In the genomic region with DNA sequence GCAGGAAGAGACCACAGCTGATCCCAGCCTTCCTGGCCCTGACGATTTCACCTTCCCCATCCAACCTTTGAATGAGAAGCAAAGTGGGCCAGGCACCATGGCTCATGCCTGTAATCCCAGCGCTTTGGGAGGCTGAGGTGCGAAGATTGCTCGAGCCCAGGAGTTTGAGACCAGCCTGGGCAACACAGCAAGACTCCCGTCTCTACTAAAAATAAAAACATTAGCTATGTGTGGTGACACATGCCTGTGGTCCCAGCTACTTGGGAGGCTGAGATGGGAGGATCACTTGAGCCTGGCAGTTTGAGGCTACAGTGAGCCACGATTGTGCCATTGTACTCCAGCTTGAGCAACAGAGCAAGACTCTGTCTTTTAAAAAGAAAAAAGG, we compare ENCODE assay signal across 30 cellular contexts.
"Had no signal": no experiment of that assay in that cellular context is flagged by ENCODE, and none has a peak within 500 bp of the region (broad histone marks: within the 10 kb centered on the region; RNA-seq: fewer than 3 reads in every experiment).

No MANE protein-coding gene starts in this region.

- H3K27ac Mint-ChIP-seq: activated naive CD4-positive, alpha-beta T cell treated with anti-CD3 and anti-CD28 coated beads for 36 hours; activated naive CD8-positive, alpha-beta T cell treated with anti-CD3 and anti-CD28 coated beads for 36 hours; activated T-helper 1 cell treated with anti-CD3 and anti-CD28 coated beads, Interleukin-12 subunit alpha, Interleukin-12 subunit beta, Interleukin-2, Interleukin-4 antibody, amounts not matched to agents 30 ng/mL and 10 ng/mL and 1 ng/mL, durations not matched to agents 14 hours and 24 hours and 36 hours; mesothelial cell of epicardium; naive B cell; nephron progenitor cell; T-helper 2 cell treated with Interferon-gamma antibody and Interleukin-4, amounts not matched to agents 5 μg/mL and 100 μg/mL, for 36 hours had no signal

- H3K4me3 Mint-ChIP-seq: activated naive CD4-positive, alpha-beta T cell treated with anti-CD3 and anti-CD28 coated beads for 36 hours; activated naive CD8-positive, alpha-beta T cell treated with anti-CD3 and anti-CD28 coated beads for 36 hours; activated T-helper 1 cell treated with anti-CD3 and anti-CD28 coated beads, Interleukin-12 subunit alpha, Interleukin-12 subunit beta, Interleukin-2, Interleukin-4 antibody, amounts not matched to agents 30 ng/mL and 10 ng/mL and 1 ng/mL, durations not matched to agents 14 hours and 24 hours and 36 hours; mesothelial cell of epicardium; naive B cell; nephron progenitor cell; T-helper 2 cell treated with Interferon-gamma antibody and Interleukin-4, amounts not matched to agents 5 μg/mL and 100 μg/mL, for 36 hours had no signal

- H3K9me3 Mint-ChIP-seq: activated naive CD4-positive, alpha-beta T cell treated with anti-CD3 and anti-CD28 coated beads for 36 hours; activated naive CD8-positive, alpha-beta T cell treated with anti-CD3 and anti-CD28 coated beads for 36 hours; activated T-helper 1 cell treated with anti-CD3 and anti-CD28 coated beads, Interleukin-12 subunit alpha, Interleukin-12 subunit beta, Interleukin-2, Interleukin-4 antibody, amounts not matched to agents 30 ng/mL and 10 ng/mL and 1 ng/mL, durations not matched to agents 14 hours and 24 hours and 36 hours; mesothelial cell of epicardium; naive B cell; nephron progenitor cell; T-helper 2 cell treated with Interferon-gamma antibody and Interleukin-4, amounts not matched to agents 5 μg/mL and 100 μg/mL, for 36 hours had no signal

- ATAC-seq: body of pancreas, left lung, pancreas had no signal

- H3K36me3 Mint-ChIP-seq: activated naive CD8-positive, alpha-beta T cell treated with anti-CD3 and anti-CD28 coated beads for 36 hours; mesothelial cell of epicardium; naive B cell had no signal

- H3K4me3 ChIP-seq: adrenal gland, body of pancreas, esophagus squamous epithelium, left lung, pancreas, prostate gland, tibial nerve had no signal

- H3K27ac ChIP-seq: pancreas, prostate gland had no signal

- H3K9me3 ChIP-seq: adrenal gland, body of pancreas, esophagus squamous epithelium, left lung, pancreas, prostate gland, tibial nerve had no signal

- FAIRE-seq: colon, islet of Langerhans, pancreas had no signal

- DNase-seq: activated CD4-positive, alpha-beta T cell treated with anti-CD3 and anti-CD28 coated beads for 4 hours; activated CD4-positive, alpha-beta T cell treated with anti-CD3 and anti-CD28 coated beads, Interleukin-2, amount 50 U/mL, for 4 hours; activated CD8-positive, alpha-beta memory T cell treated with anti-CD3 and anti-CD28 coated beads for 24 hours; activated effector memory CD4-positive, alpha-beta T cell treated with anti-CD3 and anti-CD28 coated beads, Interleukin-2, amount 50 U/mL, for 16 hours; activated naive CD4-positive, alpha-beta T cell treated with anti-CD3 and anti-CD28 coated beads for 36 hours; activated naive CD8-positive, alpha-beta T cell treated with anti-CD3 and anti-CD28 coated beads for 36 hours; activated T-cell treated with anti-CD3 and anti-CD28 coated beads, Interleukin-2, amount 50 U/mL, for 1 hour; adrenal gland; aorta; dermis blood vessel endothelial cell; effector CD4-positive, alpha-beta T cell; esophagus squamous epithelium; foreskin melanocyte; left lung; mammary epithelial cell; naive B cell; nephron progenitor cell; nucleus accumbens; pancreas; stimulated activated CD4-positive, alpha-beta T cell treated with anti-CD3 and anti-CD28 coated beads, Interleukin-15, amount 100 ng/mL, for 24 hours; stimulated activated naive CD4-positive, alpha-beta T cell treated with Interleukin-2 at 50 U/mL for 16 hours; T-helper 1 cell had no signal

- H3K27me3 ChIP-seq: adrenal gland, body of pancreas, left lung, pancreas, tibial nerve had no signal

- H3K36me3 ChIP-seq: adrenal gland, esophagus squamous epithelium, left lung, pancreas, prostate gland, tibial nerve had no signal

- H3K4me1 Mint-ChIP-seq: activated naive CD8-positive, alpha-beta T cell treated with anti-CD3 and anti-CD28 coated beads for 36 hours; naive B cell had no signal
